Comparison of ENCODE assay signal across 11 cellular contexts in genomic region chr19:50725932-50726230, GRCh38. TPM values are rescaled to one million over a fixed set of nuclear protein-coding genes. Genes with fewer than 3 reads are reported as not detected.
DNase-seq lines count a peak whose midpoint lies in the region; ATAC-seq, FAIRE-seq and TF ChIP-seq lines count a peak whose summit lies in the region.
"Had no signal": no experiment of that assay in that cellular context is flagged by ENCODE, and none has a peak within 500 bp of the region (broad histone marks: within the 10 kb centered on the region; RNA-seq: fewer than 3 reads in every experiment).

No MANE protein-coding gene starts in this region.

- TF ChIP-seq CTCF in heart left ventricle (IDR thresholded peaks at IDR 0.05): no peak
- TF ChIP-seq CTCF in astrocyte (IDR thresholded peaks at IDR 0.05; ENCODE audit: insufficient read depth, low read depth, low read length): no peak
- no peak for TF ChIP-seq CTCF in upper lobe of right lung (IDR thresholded peaks at IDR 0.05)

- H3K4me1 ChIP-seq in heart left ventricle (peaks cover 0 to 34% (median 5%) of the 10 kb centered on the region in 12 donors), astrocyte (ENCODE audit: insufficient read depth, low read length) (peaks cover 8% of the 10 kb centered on the region), mesodermal cell (ENCODE audit: control insufficient read depth, insufficient read depth, low read length, poor library complexity, severe bottlenecking) (no peaks in the 10 kb centered on the region), upper lobe of right lung (peaks cover 8% of the 10 kb centered on the region), small intestine (ENCODE audit: control insufficient read depth in 2 of 2, insufficient read depth in 1 of 2, low read depth in 1 of 2, low read length in 1 of 2) (peaks cover 0 to 2% of the 10 kb centered on the region in 2 donors)

- H3K4me1 Mint-ChIP-seq in astrocyte (ENCODE audit: low read depth, unreplicated experiment): no peaks in the 10 kb centered on the region

- H3K9me3 ChIP-seq in heart left ventricle: no peaks in the 10 kb centered on the region
- H3K9me3 ChIP-seq in astrocyte (ENCODE audit: insufficient read depth, low read depth, low read length): no peaks in the 10 kb centered on the region
- peaks cover 8% of the 10 kb centered on the region for H3K9me3 ChIP-seq in mesodermal cell (ENCODE audit: control insufficient read depth, low read length)
- no peaks in the 10 kb centered on the region for H3K9me3 ChIP-seq in upper lobe of right lung
- no peaks in the 10 kb centered on the region for H3K9me3 ChIP-seq in small intestine (ENCODE audit: control insufficient read depth, low read depth)

- ATAC-seq in heart left ventricle (no peak), left ventricle myocardium superior (no peak), upper lobe of right lung (no peak)

- H3K4me2 ChIP-seq in astrocyte (ENCODE audit: low read length): peak overlapping the region; percentile 87

- H3K4me3 ChIP-seq in heart left ventricle: peak overlapping the region in 7 of 12 donors; percentile 59 to 71 (median 67)
- no peak overlapping the region for H3K4me3 ChIP-seq in astrocyte (ENCODE audit: insufficient read depth, low read depth, low read length)
- H3K4me3 ChIP-seq in mesodermal cell (ENCODE audit: extremely low read depth, insufficient read depth, low read length, poor library complexity, severe bottlenecking): peak overlapping the region; percentile 51
- H3K4me3 ChIP-seq in upper lobe of right lung: peak overlapping the region; percentile 64
- no peak overlapping the region for H3K4me3 ChIP-seq in small intestine (ENCODE audit: low read depth in 1 of 2, low read length in 2 of 2)

- 73 to 81% (median 78%) methylated on average over 6 of the region's 6 CpGs for WGBS in heart left ventricle, 4 donors
- 69 to 87% methylated on average over 3 of the region's 6 CpGs for WGBS in mesodermal cell (ENCODE audit: insufficient coverage in 2 of 2), 2 experiments
- 74 to 84% (median 81%) methylated on average over 6 of the region's 6 CpGs for WGBS in small intestine, 3 donors

- no peaks in the 10 kb centered on the region for H3K27me3 Mint-ChIP-seq in astrocyte (ENCODE audit: low read depth, unreplicated experiment)

- peak overlapping the region; percentile 79 for H3K9ac ChIP-seq in astrocyte (ENCODE audit: low read length)

- H3K9me3 Mint-ChIP-seq in astrocyte (ENCODE audit: unreplicated experiment): peaks cover 21% of the 10 kb centered on the region

- no peaks in the 10 kb centered on the region for H4K20me1 ChIP-seq in astrocyte (ENCODE audit: insufficient read depth, low read length)

- FAIRE-seq in astrocyte (lab: Jason Lieb, UNC) (no peak), small intestine (lab: Jason Lieb, UNC) (no peak)

- H3K27ac ChIP-seq in heart left ventricle (no peak overlapping the region), astrocyte (ENCODE audit: low read depth, low read length) (no peak overlapping the region), mesodermal cell (ENCODE audit: low read depth, low read length, severe bottlenecking) (no peak overlapping the region), upper lobe of right lung (no peak overlapping the region), small intestine (ENCODE audit: low read depth in 1 of 2, low read length in 1 of 2) (no peak overlapping the region)

- H3K4me3 Mint-ChIP-seq in astrocyte (ENCODE audit: unreplicated experiment): no peak overlapping the region

- no peak overlapping the region for H3K27ac Mint-ChIP-seq in astrocyte (ENCODE audit: unreplicated experiment)

- H3K27me3 ChIP-seq in heart left ventricle (peaks cover 0 to 56% (median 20%) of the 10 kb centered on the region in 9 donors), astrocyte (ENCODE audit: insufficient read depth, low read length) (no peaks in the 10 kb centered on the region), upper lobe of right lung (peaks cover 9% of the 10 kb centered on the region), small intestine (ENCODE audit: control insufficient read depth in 2 of 2, insufficient read depth in 2 of 2, low read length in 2 of 2) (peaks cover 12 to 13% of the 10 kb centered on the region in 2 donors)

- no peaks in the 10 kb centered on the region for H3K79me2 ChIP-seq in astrocyte (ENCODE audit: insufficient read depth, low read length)

- no peaks in the 10 kb centered on the region for H3K36me3 ChIP-seq in heart left ventricle
- no peaks in the 10 kb centered on the region for H3K36me3 ChIP-seq in astrocyte (ENCODE audit: insufficient read depth, low read length)
- peaks cover 6% of the 10 kb centered on the region for H3K36me3 ChIP-seq in mesodermal cell (ENCODE audit: control insufficient read depth, insufficient read depth, low read length)
- H3K36me3 ChIP-seq in upper lobe of right lung: no peaks in the 10 kb centered on the region
- H3K36me3 ChIP-seq in small intestine (ENCODE audit: control insufficient read depth in 2 of 2, insufficient read depth in 2 of 2, low read length in 2 of 2): no peaks in the 10 kb centered on the region

- no peaks in the 10 kb centered on the region for H3K36me3 Mint-ChIP-seq in astrocyte (ENCODE audit: low read depth, unreplicated experiment)

- intact Hi-C loops in heart left ventricle (cut with DNase I): no loop called here
- intact Hi-C loops in left ventricle myocardium superior (cut with micrococcal nuclease): no loop called here
- intact Hi-C loops in upper lobe of right lung (cut with DNase I): no loop called here

- no peak for TF ChIP-seq POLR2A in heart left ventricle (IDR thresholded peaks at IDR 0.05)

- H2AFZ ChIP-seq in astrocyte (ENCODE audit: low read depth, low read length): no peak overlapping the region

- DNase-seq in heart left ventricle (no peak), left ventricle myocardium superior (no peak), astrocyte (ENCODE audit: low read depth) (no peak), upper lobe of right lung (no peak), GM19238 (ENCODE audit: insufficient read length, low spot score) (no peak), NCI-H1105 (lab: John Stamatoyannopoulos, UW) (no peak), small intestine (no peak)
- DNase-seq: amygdala, DMS 273 treated with DMSO at 0.1 percent for 48 hours had no signal

RNA-seq across cellular contexts. Expression of gene CLEC11A, which starts 2.7 kb away (rescaled TPM):
- 10 to 100 TPM in 1 of 9 donors, 1 to 10 TPM in 8; 2.4 to 16.6 (median 4.2) TPM for total RNA-seq in heart left ventricle
- 1 to 10 TPM; 2.4 to 7.2 TPM for polyA plus RNA-seq in heart left ventricle
- 2.9 TPM for total RNA-seq in left ventricle myocardium superior
- not detected in 2 replicates for total RNA-seq in astrocyte
- polyA plus RNA-seq in mesodermal cell (2013, experiment 1 of 2): 29.5 TPM
- 19.2 TPM for polyA plus RNA-seq in mesodermal cell (2013, experiment 2 of 2)
- total RNA-seq in upper lobe of right lung: 13.3 TPM
- polyA plus RNA-seq in small intestine: 1 to 10 TPM in 2 of 3 donors, not detected in 1; 1.4 to 4.7 TPM

RNA-seq across cellular contexts. Expression of gene SHANK1, which starts 6.3 kb away (rescaled TPM):
- total RNA-seq in heart left ventricle (1 to 10 TPM in 1 of 9 donors, under 1 TPM in 7, not detected in 1; 0.28 to 2.1 (median 0.49) TPM), left ventricle myocardium superior (0.32 TPM), astrocyte (not detected in 2 replicates), upper lobe of right lung (0.35 TPM)
- polyA plus RNA-seq in heart left ventricle (under 1 TPM; 0.03 to 0.23 TPM), small intestine (under 1 TPM in 2 of 3 donors, not detected in 1; under 0.01 to 0.46 TPM)
- 6.7 TPM for polyA plus RNA-seq in mesodermal cell (2013, experiment 1 of 2)
- polyA plus RNA-seq in mesodermal cell (2013, experiment 2 of 2): 5.3 TPM

RNA-seq across cellular contexts. Expression of gene GPR32, which starts 44.4 kb away (rescaled TPM):
- not detected for total RNA-seq in heart left ventricle
- not detected for polyA plus RNA-seq in heart left ventricle
- total RNA-seq in left ventricle myocardium superior: not detected
- total RNA-seq in astrocyte: not detected in 2 replicates
- not detected for polyA plus RNA-seq in mesodermal cell (2013, experiment 1 of 2)
- not detected for polyA plus RNA-seq in mesodermal cell (2013, experiment 2 of 2)
- total RNA-seq in upper lobe of right lung: not detected
- polyA plus RNA-seq in small intestine: not detected
- total RNA-seq: HT1080 had no signal

Comparison
In these comparisons a context has a peak if more than half of its experiments do, and no peak if none do; other contexts are left out.
1. H3K4me3 ChIP-seq: peak in heart left ventricle (7 of 12), mesodermal cell (single experiment) and upper lobe of right lung (single experiment); none in astrocyte (single experiment) and small intestine (0 of 2).